10 cellular contexts compared by ENCODE assay signal in genomic region chr11:72001834-72002591, GRCh38. TPM values are rescaled to one million over a fixed set of nuclear protein-coding genes. Genes with fewer than 3 reads are reported as not detected.
DNase-seq lines count a peak whose midpoint lies in the region; ATAC-seq and TF ChIP-seq lines count a peak whose summit lies in the region.
"Had no signal": no experiment of that assay in that cellular context is flagged by ENCODE, and none has a peak within 500 bp of the region (broad histone marks: within the 10 kb centered on the region; RNA-seq: fewer than 3 reads in every experiment).

No MANE protein-coding gene starts in this region.

- H3K9me3 Mint-ChIP-seq in Calu3 (ENCODE audit: low read depth, unreplicated experiment) (no peaks in the 10 kb centered on the region), chondrocyte (ENCODE audit: low read depth) (no peaks in the 10 kb centered on the region), neural crest cell (no peaks in the 10 kb centered on the region)

- CTCF ChIA-PET in Calu3 (lab: Charles Lee) (interaction anchor here (1.4 kb wide), 1 partner anchor 73 kb away, joined by 3 read pairs; the partner anchor contains the start of genes RNF121 and XNDC1N), PC-3 (lab: Charles Lee) (no interaction called here)

- H3K27me3 ChIP-seq in PC-3 (ENCODE audit: low read length) = no peaks in the 10 kb centered on the region

- intact Hi-C loops in Calu3 (cut with micrococcal nuclease; ENCODE audit: unreplicated experiment) = no loop called here
- intact Hi-C loops in PC-3 (cut with micrococcal nuclease) = no loop called here

- H3K4me1 ChIP-seq in PC-3 (ENCODE audit: insufficient read depth, low read length) = no peaks in the 10 kb centered on the region

- BruUV-seq in Calu3 (replicated peaks; lab: Mats Ljungman, UMichigan) (no TSS peak), PC-3 (replicated peaks; lab: Mats Ljungman, UMichigan) (no TSS peak)

- H3F3A ChIP-seq in PC-3 (ENCODE audit: low read length, unreplicated experiment) = peaks cover 6% of the 10 kb centered on the region

- no peaks in the 10 kb centered on the region for H3K9me2 ChIP-seq in PC-3 (replicated peaks; ENCODE audit: low read length)

- no peak overlapping the region for H3K27ac ChIP-seq in PC-3 (ENCODE audit: low read length)

- peaks cover 5% of the 10 kb centered on the region; the same call in 1 of the 2 replicates for H4K20me1 ChIP-seq in PC-3 (ENCODE audit: low read length)

- H3K4me3 ChIP-seq in PC-3 (ENCODE audit: low read length) = no peak overlapping the region

- H3K9ac ChIP-seq in PC-3 (ENCODE audit: low read length) = no peak overlapping the region

- H3K27ac Mint-ChIP-seq in Calu3 (ENCODE audit: unreplicated experiment) (peak overlapping the region; percentile 22), chondrocyte (ENCODE audit: unreplicated experiment) (peak overlapping the region; percentile 76), neural crest cell (ENCODE audit: unreplicated experiment) (peak overlapping the region; percentile 80)

- H3K27me3 Mint-ChIP-seq in Calu3 (ENCODE audit: unreplicated experiment) (no peaks in the 10 kb centered on the region), chondrocyte (ENCODE audit: low read depth) (no peaks in the 10 kb centered on the region), neural crest cell (ENCODE audit: low read depth) (peaks cover 11% of the 10 kb centered on the region)

- no peak overlapping the region for H3K4me2 ChIP-seq in PC-3 (ENCODE audit: low read length)

- no peak for DNase-seq in Calu3
- peak; percentile 56 for DNase-seq in LHCN-M2 (ENCODE audit: low read depth)
- DNase-seq in chondrocyte (ENCODE audit: low spot score) = no peak
- no peak for DNase-seq in neural crest cell (ENCODE audit: low read depth, low spot score)
- no peak for DNase-seq in PC-3
- DNase-seq in NCI-H774 (lab: John Stamatoyannopoulos, UW) = no peak
- DNase-seq: activated effector memory CD4-positive, alpha-beta T cell treated with Interleukin-2 at 50 U/mL for 16 hours; DMS79; T1000 had no signal

- H3K4me3 Mint-ChIP-seq in Calu3 (ENCODE audit: low read depth, unreplicated experiment) (no peak overlapping the region), chondrocyte (ENCODE audit: unreplicated experiment) (no peak overlapping the region), neural crest cell (peak overlapping the region; percentile 54)

- no peaks in the 10 kb centered on the region for H3K79me2 ChIP-seq in PC-3 (ENCODE audit: low read length)

- peaks cover 46% of the 10 kb centered on the region for H3K36me3 ChIP-seq in PC-3 (ENCODE audit: low read depth, low read length)

- no peaks in the 10 kb centered on the region for H3K9me3 ChIP-seq in PC-3 (ENCODE audit: low read length)

- no peak for ATAC-seq in PC-3
- no peak for ATAC-seq in GM18511 (IDR thresholded peaks at IDR 0.05; ENCODE audit: unreplicated experiment)

- POLR2A ChIA-PET in PC-3 (lab: Charles Lee; ENCODE audit: unreplicated experiment) = no interaction called here

- no peaks in the 10 kb centered on the region for H3K4me1 Mint-ChIP-seq in Calu3 (ENCODE audit: low read depth, unreplicated experiment)
- H3K4me1 Mint-ChIP-seq in chondrocyte (ENCODE audit: low read depth) = peaks cover 29% of the 10 kb centered on the region
- peaks cover 6% of the 10 kb centered on the region for H3K4me1 Mint-ChIP-seq in neural crest cell

- H2AFZ ChIP-seq in PC-3 (ENCODE audit: low read length) = no peak overlapping the region

- no peak for TF ChIP-seq CTCF in Calu3 (IDR thresholded peaks at IDR 0.05; ENCODE audit: unreplicated experiment)
- TF ChIP-seq CTCF in chondrocyte (IDR thresholded peaks at IDR 0.05) = no peak
- TF ChIP-seq CTCF in neural crest cell (conservative IDR thresholded peaks at IDR 0.05) = no peak
- TF ChIP-seq CTCF in PC-3 (conservative IDR thresholded peaks at IDR 0.05; ENCODE audit: low read depth, low read length) = no peak

- H3K36me3 Mint-ChIP-seq in Calu3 (ENCODE audit: insufficient read depth, unreplicated experiment) (peaks cover 55% of the 10 kb centered on the region), chondrocyte (ENCODE audit: low read depth) (peaks cover 34% of the 10 kb centered on the region), neural crest cell (ENCODE audit: low read depth) (peaks cover 19% of the 10 kb centered on the region)

RNA-seq across cellular contexts. Expression of gene IL18BP, which starts 3.3 kb away (rescaled TPM):
- 12.4 and 13.2 TPM in 2 replicates for total RNA-seq in Calu3 (2022)
- 0.90 and 1.8 TPM in 2 replicates for total RNA-seq in LHCN-M2 (2014; rRNA removed)
- polyA plus RNA-seq in LHCN-M2 (2012) = 1.2 TPM
- total RNA-seq in chondrocyte = 9.6 to 16.2 TPM (median 11.4 TPM) in 3 replicates
- 10.7 and 10.8 TPM in 2 replicates for total RNA-seq in neural crest cell
- total RNA-seq in PC-3 (2014; rRNA removed) = 6.5 and 7.2 TPM in 2 replicates

Comparison
In these comparisons a context has a peak if more than half of its experiments do, and no peak if none do; other contexts are left out.
1. H3K27ac Mint-ChIP-seq: peak in every context shown above with its lines; median percentile 80 in neural crest cell; 76 in chondrocyte; 22 in Calu3.